Comparison of ENCODE assay signal across 8 cellular contexts in genomic region chr2:42792087-42792582, GRCh38.
DNase-seq lines count a peak whose midpoint lies in the region; TF ChIP-seq lines count a peak whose summit lies in the region.

No MANE protein-coding gene starts in this region.

- peaks cover 3% of the 10 kb centered on the region; the same call in 1 of the 2 replicates for H3F3A ChIP-seq in DOHH2 (ENCODE audit: control insufficient read depth, insufficient read depth)

- H3K4me3 ChIP-seq in DOHH2 (ENCODE audit: low read length) (peak overlapping the region; percentile 44), HEK293 (ENCODE audit: low read depth, low read length) (peak overlapping the region; percentile 39)

- peak; percentile 65 for DNase-seq in UCSD-AML1 (lab: John Stamatoyannopoulos, UW; ENCODE audit: unreplicated experiment)
- peak; percentile 71 for DNase-seq in germinal center (ENCODE audit: low spot score)
- DNase-seq in pons (ENCODE audit: low spot score) = peak; percentile 29
- no peak for DNase-seq in NCI-H187 (lab: John Stamatoyannopoulos, UW)
- no peak for DNase-seq in RPMI8226
- no peak for DNase-seq in NK-92 (lab: John Stamatoyannopoulos, UW; ENCODE audit: unreplicated experiment)

- H3K79me2 ChIP-seq in DOHH2 (ENCODE audit: control insufficient read depth, low read length) = no peaks in the 10 kb centered on the region

- H3K27ac ChIP-seq in DOHH2 (ENCODE audit: low read depth, low read length) (no peak overlapping the region), HEK293 (ENCODE audit: extremely low read depth, low read depth, low read length) (peak overlapping the region; percentile 52; the same call in 1 of the 2 replicates)

- no peaks in the 10 kb centered on the region for H3K9me2 ChIP-seq in DOHH2 (replicated peaks; ENCODE audit: control insufficient read depth, low read length)

- peaks cover 46% of the 10 kb centered on the region for H3K4me1 ChIP-seq in DOHH2 (ENCODE audit: control insufficient read depth, low read length)
- H3K4me1 ChIP-seq in HEK293 (ENCODE audit: control insufficient read depth, insufficient read depth, low read length) = no peaks in the 10 kb centered on the region

- H4K20me1 ChIP-seq in DOHH2 (ENCODE audit: control insufficient read depth, insufficient read depth, low read depth, low read length) = no peaks in the 10 kb centered on the region

- CTCF ChIA-PET in HEK293 (lab: Yijun Ruan, JAX) = interaction anchor here (0.5 to 0.7 kb wide), 2 partner anchors 21 to 743 kb away, joined by 3 to 5 read pairs; no protein-coding TSS in a partner anchor

- H3K36me3 ChIP-seq in DOHH2 (ENCODE audit: control insufficient read depth, low read length) (no peaks in the 10 kb centered on the region), HEK293 (ENCODE audit: control insufficient read depth in 2 of 2, insufficient read depth in 1 of 2, low read length in 2 of 2) (no peaks in the 10 kb centered on the region)

- peaks cover 31% of the 10 kb centered on the region for H3K27me3 ChIP-seq in DOHH2 (ENCODE audit: control insufficient read depth, low read length)

- H3K4me2 ChIP-seq in DOHH2 (ENCODE audit: low read length) = peak overlapping the region; percentile 49

- TF ChIP-seq CTCF in DOHH2 (IDR thresholded peaks at IDR 0.05; ENCODE audit: low read depth, low read length, poor library complexity, severe bottlenecking) = no peak
- no peak for TF ChIP-seq CTCF in HEK293 (tag by site-specific recombination; IDR thresholded peaks at IDR 0.05)

- POLR2A ChIA-PET in HEK293 (lab: Yijun Ruan, JAX) = interaction anchor here (0.6 to 2.2 kb wide), 2 partner anchors 17 to 18 kb away, joined by 6 to 7 read pairs; no protein-coding TSS in a partner anchor

- H3K9me3 ChIP-seq in DOHH2 (ENCODE audit: control insufficient read depth, insufficient read depth, low read length) (no peaks in the 10 kb centered on the region), HEK293 (ENCODE audit: control insufficient read depth, insufficient read depth, low read depth, low read length) (no peaks in the 10 kb centered on the region)

TF ChIP-seq in HEK293, 187 proteins besides CTCF, POLR2A, EP300 and RAD21:
- TF ChIP-seq TCF7L2 (IDR thresholded peaks at IDR 0.05; ENCODE audit: borderline replicate concordance, low read depth, low read length) (no peak), ZNF341 (tag by site-specific recombination; IDR thresholded peaks at IDR 0.05; ENCODE audit: low read depth) (peak; percentile 31)
TF ChIP-seq in HEK293: peak in this region for 1.

Comparison
In these comparisons a context has a peak if more than half of its experiments do, and no peak if none do; other contexts are left out.
1. DNase-seq: peak in UCSD-AML1 (single experiment), germinal center (single experiment) and pons (single experiment); none in NCI-H187 (0 of 2), RPMI8226 (single experiment) and NK-92 (single experiment).